ENCODE assay signal across 17 cellular contexts in the genomic region with DNA sequence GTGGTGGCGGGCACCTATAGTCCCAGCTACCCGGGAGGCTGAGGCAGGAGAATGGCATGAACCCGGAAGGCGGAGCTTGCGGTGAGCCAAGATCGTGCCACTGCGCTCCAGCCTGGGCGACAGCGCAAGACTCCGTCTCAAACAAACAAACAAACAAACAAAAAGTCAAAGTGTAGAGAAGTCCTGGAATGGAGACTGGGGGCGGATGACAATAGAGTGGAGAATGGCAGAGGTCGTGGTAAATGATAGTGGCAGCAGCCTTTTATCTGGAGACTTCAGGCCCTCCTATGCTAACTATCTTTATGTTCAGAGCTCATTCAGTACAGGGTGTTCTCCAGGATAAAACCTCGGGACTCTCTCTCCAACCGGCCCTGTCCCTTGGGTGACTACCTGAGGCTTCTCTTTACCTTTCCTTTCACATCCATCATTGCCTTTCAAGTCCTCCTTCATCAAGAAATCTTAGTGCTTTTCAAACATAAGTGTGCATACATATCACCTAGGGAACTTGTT. TPM values are rescaled to one million over a fixed set of nuclear protein-coding genes. Genes with fewer than 3 reads are reported as not detected.
DNase-seq lines count a peak whose midpoint lies in the region; ATAC-seq and TF ChIP-seq lines count a peak whose summit lies in the region.
"Had no signal": no experiment of that assay in that cellular context is flagged by ENCODE, and none has a peak within 500 bp of the region (broad histone marks: within the 10 kb centered on the region; RNA-seq: fewer than 3 reads in every experiment).

No MANE protein-coding gene starts in this region.

- no peaks in the 10 kb centered on the region for H3K9me2 ChIP-seq in GM23338 (ENCODE audit: insufficient read depth)

- peaks cover 22% of the 10 kb centered on the region for H3K4me1 ChIP-seq in GM23338 (ENCODE audit: insufficient read depth)

- intact Hi-C loops in activated T-helper 2 cell treated with anti-CD3 and anti-CD28 coated beads, Interferon-gamma antibody, Interleukin-2, Interleukin-4, amounts not matched to agents 10 μg/mL and 5 μg/mL and 100 μg/mL, durations not matched to agents 14 hours and 24 hours and 36 hours (cut with micrococcal nuclease), result no loop called here

- H3K4me3 Mint-ChIP-seq in GM23338 (peak overlapping the region; percentile 40; the same call in 2 of the 3 replicates), naive B cell (peak overlapping the region in 7 of 8 donors; percentile 20 to 75 (median 50))
- H3K4me3 Mint-ChIP-seq in activated T-helper 2 cell treated with anti-CD3 and anti-CD28 coated beads, Interferon-gamma antibody, Interleukin-2, Interleukin-4, amounts not matched to agents 10 μg/mL and 5 μg/mL and 100 μg/mL, durations not matched to agents 14 hours and 24 hours and 36 hours (ENCODE audit: low read depth), result peak overlapping the region; percentile 6

- H3K4me2 ChIP-seq in GM23338, result no peak overlapping the region

- TF ChIP-seq CTCF in 22Rv1 (IDR thresholded peaks at IDR 0.05), result no peak
- TF ChIP-seq CTCF in GM23338 (conservative IDR thresholded peaks at IDR 0.05; ENCODE audit: low read depth in 2 of 2), result no peak

- H3K27ac ChIP-seq in 22Rv1 (peak overlapping the region; percentile 86), GM23338 (ENCODE audit: low read depth) (no peak overlapping the region)
- H3K27ac ChIP-seq: adrenal gland had no signal

- no peaks in the 10 kb centered on the region for H3K27me3 ChIP-seq in GM23338 (ENCODE audit: insufficient read depth)
- H3K27me3 ChIP-seq: adrenal gland had no signal

- DNase-seq in GM23338 (ENCODE audit: low spot score), result no peak
- no peak for DNase-seq in activated T-helper 2 cell treated with anti-CD3 and anti-CD28 coated beads, Interferon-gamma antibody, Interleukin-2, Interleukin-4, amounts not matched to agents 10 μg/mL and 5 μg/mL and 100 μg/mL, durations not matched to agents 14 hours and 24 hours and 36 hours (ENCODE audit: low spot score)
- DNase-seq in naive B cell, result no peak
- DNase-seq in SIG-M5 treated with dmso at 0.1 percent for 504 hours (lab: John Stamatoyannopoulos, UW; ENCODE audit: unreplicated experiment), result no peak
- no peak for DNase-seq in activated T-cell treated with anti-CD3 and anti-CD28 coated beads, Interleukin-2, amount 50 U/mL, for 1 hour
- no peak for DNase-seq in NCI-H146 (lab: John Stamatoyannopoulos, UW)
- DNase-seq: activated CD4-positive, CD25-positive, alpha-beta regulatory T cell treated with anti-CD3 and anti-CD28 coated beads, Interleukin-2, amount 50 U/mL, for 72 hours; AML-193; caudate nucleus; GDM1; NCI-H1436 treated with DMSO at 0.1 percent for 48 hours; NK-92 treated with Interleukin-12 subunit alpha and Interleukin-12 subunit beta, amount 100 ng/mL, for 24 hours; stimulated activated CD4-positive, alpha-beta T cell treated with anti-CD3 and anti-CD28 coated beads, Interleukin-4, amount 100 ng/mL, for 1 hour had no signal

- peaks cover 5% of the 10 kb centered on the region; the same call in 2 of the 3 replicates for H3K36me3 Mint-ChIP-seq in GM23338 (ENCODE audit: low read depth)
- H3K36me3 Mint-ChIP-seq in activated T-helper 2 cell treated with anti-CD3 and anti-CD28 coated beads, Interferon-gamma antibody, Interleukin-2, Interleukin-4, amounts not matched to agents 10 μg/mL and 5 μg/mL and 100 μg/mL, durations not matched to agents 14 hours and 24 hours and 36 hours (ENCODE audit: low read depth), result peaks cover 6% of the 10 kb centered on the region
- no peaks in the 10 kb centered on the region for H3K36me3 Mint-ChIP-seq in naive B cell

- peaks cover 10% of the 10 kb centered on the region; the same call in 1 of the 2 replicates for H3F3A ChIP-seq in GM23338 (replicated peaks; ENCODE audit: low read depth)

- H3K27ac Mint-ChIP-seq in GM23338 (peak overlapping the region; percentile 45; the same call in 1 of the 2 replicates), naive B cell (peak overlapping the region in 3 of 6 donors; percentile 10 to 59 (median 27))
- H3K27ac Mint-ChIP-seq in activated T-helper 2 cell treated with anti-CD3 and anti-CD28 coated beads, Interferon-gamma antibody, Interleukin-2, Interleukin-4, amounts not matched to agents 10 μg/mL and 5 μg/mL and 100 μg/mL, durations not matched to agents 14 hours and 24 hours and 36 hours, result no peak overlapping the region

- H3K36me3 ChIP-seq in GM23338 (ENCODE audit: insufficient read depth), result no peaks in the 10 kb centered on the region
- H3K36me3 ChIP-seq: adrenal gland had no signal

- H3K27me3 Mint-ChIP-seq in GM23338 (ENCODE audit: insufficient read depth, low read depth, poor library complexity) (peaks cover 11% of the 10 kb centered on the region), naive B cell (peaks cover 6 to 21% (median 9%) of the 10 kb centered on the region in 3 donors)
- peaks cover 7% of the 10 kb centered on the region for H3K27me3 Mint-ChIP-seq in activated T-helper 2 cell treated with anti-CD3 and anti-CD28 coated beads, Interferon-gamma antibody, Interleukin-2, Interleukin-4, amounts not matched to agents 10 μg/mL and 5 μg/mL and 100 μg/mL, durations not matched to agents 14 hours and 24 hours and 36 hours (ENCODE audit: low read depth)

- peaks cover 17% of the 10 kb centered on the region for H3K79me2 ChIP-seq in GM23338 (replicated peaks; ENCODE audit: insufficient read depth)

- ATAC-seq in GM23338, result no peak
- ATAC-seq in naive B cell (ENCODE audit: low read depth in 2 of 2), result no peak
- no peak for ATAC-seq in GM18907 (IDR thresholded peaks at IDR 0.05; ENCODE audit: unreplicated experiment)
- ATAC-seq: GM12878 had no signal

- H3K4me1 Mint-ChIP-seq in GM23338 (peaks cover 23% of the 10 kb centered on the region), naive B cell (peaks cover 27 to 43% (median 36%) of the 10 kb centered on the region in 3 donors)
- peaks cover 28% of the 10 kb centered on the region for H3K4me1 Mint-ChIP-seq in activated T-helper 2 cell treated with anti-CD3 and anti-CD28 coated beads, Interferon-gamma antibody, Interleukin-2, Interleukin-4, amounts not matched to agents 10 μg/mL and 5 μg/mL and 100 μg/mL, durations not matched to agents 14 hours and 24 hours and 36 hours (ENCODE audit: low read depth)

- H3K9me3 Mint-ChIP-seq in GM23338, result no peaks in the 10 kb centered on the region
- H3K9me3 Mint-ChIP-seq in activated T-helper 2 cell treated with anti-CD3 and anti-CD28 coated beads, Interferon-gamma antibody, Interleukin-2, Interleukin-4, amounts not matched to agents 10 μg/mL and 5 μg/mL and 100 μg/mL, durations not matched to agents 14 hours and 24 hours and 36 hours, result no peaks in the 10 kb centered on the region
- peaks cover 0 to 2% (median 0%) of the 10 kb centered on the region in 7 donors for H3K9me3 Mint-ChIP-seq in naive B cell

- H3K4me3 ChIP-seq in GM23338, result no peak overlapping the region

- 0 out of 2 replicates have a peak, but pooled peaks cover under 1% of the 10 kb centered on the region for H4K20me1 ChIP-seq in GM23338 (replicated peaks; ENCODE audit: insufficient read depth)

- no peak overlapping the region for H2AFZ ChIP-seq in GM23338

TF ChIP-seq in GM23338, 12 proteins besides CTCF, POLR2A, EP300 and RAD21 (continues in another document):
- TF ChIP-seq ZNF331 (CRISPR knock-in tag; IDR thresholded peaks at IDR 0.05; ENCODE audit: low read depth), result no peak
- TF ChIP-seq, protein P1, sequence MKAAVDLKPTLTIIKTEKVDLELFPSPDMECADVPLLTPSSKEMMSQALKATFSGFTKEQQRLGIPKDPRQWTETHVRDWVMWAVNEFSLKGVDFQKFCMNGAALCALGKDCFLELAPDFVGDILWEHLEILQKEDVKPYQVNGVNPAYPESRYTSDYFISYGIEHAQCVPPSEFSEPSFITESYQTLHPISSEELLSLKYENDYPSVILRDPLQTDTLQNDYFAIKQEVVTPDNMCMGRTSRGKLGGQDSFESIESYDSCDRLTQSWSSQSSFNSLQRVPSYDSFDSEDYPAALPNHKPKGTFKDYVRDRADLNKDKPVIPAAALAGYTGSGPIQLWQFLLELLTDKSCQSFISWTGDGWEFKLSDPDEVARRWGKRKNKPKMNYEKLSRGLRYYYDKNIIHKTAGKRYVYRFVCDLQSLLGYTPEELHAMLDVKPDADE (IDR thresholded peaks at IDR 0.05), result no peak

RNA-seq across cellular contexts. Expression of a gene that starts 1.4 kb away (rescaled TPM):
- 6.4 and 7.5 TPM in 2 replicates for total RNA-seq in GM23338 (2014; rRNA removed; shearing (Covaris generic))
- 7.6 and 9.6 TPM in 2 replicates for polyA plus RNA-seq in GM23338 (2016; fragmentation: Nextera tagmentation; extraction: Ambion mirVana)
- total RNA-seq in activated T-helper 2 cell treated with anti-CD3 and anti-CD28 coated beads, Interferon-gamma antibody, Interleukin-2, Interleukin-4, amounts not matched to agents 10 μg/mL and 5 μg/mL and 100 μg/mL, durations not matched to agents 14 hours and 24 hours and 36 hours, result 5.0 and 5.8 TPM in 2 replicates
- polyA plus RNA-seq in naive B cell (ENCODE audit: low read depth in 6 of 6), result 1 to 10 TPM in 5 of 6 donors, not detected in 1; 1.0 to 3.4 (median 1.6) TPM

RNA-seq across cellular contexts. Expression of a gene that starts 3.4 kb away (rescaled TPM):
- 21.7 and 24.9 TPM in 2 replicates for total RNA-seq in GM23338 (2014; rRNA removed; shearing (Covaris generic))
- polyA plus RNA-seq in GM23338 (2016; fragmentation: Nextera tagmentation; extraction: Ambion mirVana) (25.9 and 26.1 TPM in 2 replicates), naive B cell (ENCODE audit: low read depth in 6 of 6) (10 to 100 TPM; 25.7 to 35.0 (median 32.4) TPM)
- 86.9 and 91.2 TPM in 2 replicates for total RNA-seq in activated T-helper 2 cell treated with anti-CD3 and anti-CD28 coated beads, Interferon-gamma antibody, Interleukin-2, Interleukin-4, amounts not matched to agents 10 μg/mL and 5 μg/mL and 100 μg/mL, durations not matched to agents 14 hours and 24 hours and 36 hours

RNA-seq across cellular contexts. Expression of a gene that starts 20.2 kb away (rescaled TPM):
- 1.2 TPM in 1 of 2 replicates, not detected in the other for total RNA-seq in GM23338 (2014; rRNA removed; shearing (Covaris generic))
- polyA plus RNA-seq in GM23338 (2016; fragmentation: Nextera tagmentation; extraction: Ambion mirVana) (1.7 and 2.7 TPM in 2 replicates), naive B cell (ENCODE audit: low read depth in 6 of 6) (not detected)
- total RNA-seq in activated T-helper 2 cell treated with anti-CD3 and anti-CD28 coated beads, Interferon-gamma antibody, Interleukin-2, Interleukin-4, amounts not matched to agents 10 μg/mL and 5 μg/mL and 100 μg/mL, durations not matched to agents 14 hours and 24 hours and 36 hours, result 0.27 TPM in 1 of 2 replicates, not detected in the other

RNA-seq across cellular contexts. Expression of a gene that starts 22.4 kb away (rescaled TPM):
- total RNA-seq in GM23338 (2014; rRNA removed; shearing (Covaris generic)), result 3.4 and 6.0 TPM in 2 replicates
- 1.1 and 2.0 TPM in 2 replicates for polyA plus RNA-seq in GM23338 (2016; fragmentation: Nextera tagmentation; extraction: Ambion mirVana)
- total RNA-seq in activated T-helper 2 cell treated with anti-CD3 and anti-CD28 coated beads, Interferon-gamma antibody, Interleukin-2, Interleukin-4, amounts not matched to agents 10 μg/mL and 5 μg/mL and 100 μg/mL, durations not matched to agents 14 hours and 24 hours and 36 hours, result 4.3 and 5.0 TPM in 2 replicates
- polyA plus RNA-seq in naive B cell (ENCODE audit: low read depth in 6 of 6), result under 1 TPM in 2 of 6 donors, not detected in 4; 0.23 to 0.44 TPM

RNA-seq across cellular contexts. Expression of a gene that starts 22.4 kb away (rescaled TPM):
- 12.5 and 20.6 TPM in 2 replicates for total RNA-seq in GM23338 (2014; rRNA removed; shearing (Covaris generic))
- 8.9 and 10.1 TPM in 2 replicates for polyA plus RNA-seq in GM23338 (2016; fragmentation: Nextera tagmentation; extraction: Ambion mirVana)
- total RNA-seq in activated T-helper 2 cell treated with anti-CD3 and anti-CD28 coated beads, Interferon-gamma antibody, Interleukin-2, Interleukin-4, amounts not matched to agents 10 μg/mL and 5 μg/mL and 100 μg/mL, durations not matched to agents 14 hours and 24 hours and 36 hours, result 11.5 and 12.7 TPM in 2 replicates
- polyA plus RNA-seq in naive B cell (ENCODE audit: low read depth in 6 of 6), result 1 to 10 TPM in 4 of 6 donors, under 1 TPM in 1, not detected in 1; 0.96 to 3.0 (median 2.0) TPM
